In genomic region chr20:49285813-49286494, GRCh38 we compare ENCODE assay signal across 1 cellular context.
TF ChIP-seq lines count a peak whose summit lies in the region.

No MANE protein-coding gene starts in this region.

TF ChIP-seq in HEK293, 187 proteins besides CTCF, POLR2A, EP300 and RAD21 (continued from another document):
- TF ChIP-seq ZBTB49 (tag by site-specific recombination; IDR thresholded peaks at IDR 0.05; ENCODE audit: low read depth) (no peak), ZFP69B (tag by site-specific recombination; IDR thresholded peaks at IDR 0.05) (peak; percentile 60; the same call in 1 of the 2 replicates), ZNF114 (tag by site-specific recombination; IDR thresholded peaks at IDR 0.05) (no peak), REPIN1 (tag by site-specific recombination; IDR thresholded peaks at IDR 0.05; ENCODE audit: low read depth) (no peak), ZNF513 (tag by site-specific recombination; IDR thresholded peaks at IDR 0.05) (no peak)
